Comparison of ENCODE assay signal across 14 cellular contexts in genomic region chr2:127641846-127642510, GRCh38. TPM values are rescaled to one million over a fixed set of nuclear protein-coding genes. Genes with fewer than 3 reads are reported as not detected.
DNase-seq lines count a peak whose midpoint lies in the region; ATAC-seq and TF ChIP-seq lines count a peak whose summit lies in the region.
"Had no signal": no experiment of that assay in that cellular context is flagged by ENCODE, and none has a peak within 500 bp of the region (broad histone marks: within the 10 kb centered on the region; RNA-seq: fewer than 3 reads in every experiment).

No MANE protein-coding gene starts in this region.

- H3K4me3 ChIP-seq in right atrium auricular region (no peak overlapping the region), PC-9 (no peak overlapping the region)
- H3K4me3 ChIP-seq: adrenal gland, SJCRH30 had no signal

- H2AFZ ChIP-seq in PC-9, result no peak overlapping the region

- H3K36me3 ChIP-seq in right atrium auricular region (peaks cover 73% of the 10 kb centered on the region), PC-9 (ENCODE audit: low read depth) (no peaks in the 10 kb centered on the region)
- H3K36me3 ChIP-seq: adrenal gland, SJCRH30 had no signal

- H3K27me3 ChIP-seq in right atrium auricular region (no peaks in the 10 kb centered on the region), PC-9 (ENCODE audit: insufficient read depth, low read depth) (no peaks in the 10 kb centered on the region)
- H3K27me3 ChIP-seq: adrenal gland, SJCRH30 had no signal

- POLR2A ChIA-PET in PC-9 (lab: Charles Lee; ENCODE audit: unreplicated experiment), result interaction anchor here (0.6 kb wide), 1 partner anchor 40 kb away, joined by 6 read pairs; no protein-coding TSS in a partner anchor

- no peaks in the 10 kb centered on the region for H3K36me3 Mint-ChIP-seq in mesothelial cell of epicardium

- no peaks in the 10 kb centered on the region for H3K9me3 Mint-ChIP-seq in mesothelial cell of epicardium
- H3K9me3 Mint-ChIP-seq: HFFc6 had no signal

- DNase-seq in T follicular helper cell (ENCODE audit: low read depth) (peak; percentile 45), right atrium auricular region (ENCODE audit: low spot score) (no peak), PC-9 (no peak), mesothelial cell of epicardium (ENCODE audit: low spot score in 2 of 2, unreplicated experiment in 2 of 2) (no peak), LoVo (ENCODE audit: low spot score) (no peak)
- peak; percentile 59 for DNase-seq in activated T-cell treated with anti-CD3 and anti-CD28 coated beads, Interleukin-2, amount 50 U/mL, for 1 hour
- peak; percentile 44 for DNase-seq in stimulated activated naive CD8-positive, alpha-beta T cell treated with anti-CD3 and anti-CD28 coated beads, Interleukin-15, Interleukin-2, amounts not matched to agents 100 U/mL and 50 U/mL, for 24 hours
- DNase-seq: adrenal gland, DMS79 treated with DMSO at 0.1 percent for 48 hours, HFFc6, NCI-H2171, SJCRH30 had no signal

- no TSS peak for BruUV-seq in PC-9 (replicated peaks; lab: Mats Ljungman, UMichigan)

- TF ChIP-seq CTCF in right atrium auricular region (IDR thresholded peaks at IDR 0.05), result no peak
- TF ChIP-seq CTCF in PC-9 (conservative IDR thresholded peaks at IDR 0.05), result no peak
- TF ChIP-seq CTCF in mesothelial cell of epicardium (IDR thresholded peaks at IDR 0.05; ENCODE audit: unreplicated experiment), result no peak

- H3K27ac ChIP-seq in right atrium auricular region (peak overlapping the region; percentile 15 to 61), PC-9 (no peak overlapping the region)
- H3K27ac ChIP-seq: SJCRH30 had no signal

- peaks cover 7% of the 10 kb centered on the region for H3K4me1 Mint-ChIP-seq in mesothelial cell of epicardium

- peak; percentile 42 for ATAC-seq in stimulated activated naive CD8-positive, alpha-beta T cell treated with anti-CD3 and anti-CD28 coated beads, Interleukin-15, Interleukin-2, amounts not matched to agents 100 U/mL and 50 U/mL, for 24 hours
- no peak for ATAC-seq in GM18858 (IDR thresholded peaks at IDR 0.05; ENCODE audit: unreplicated experiment)

- no peak overlapping the region for H3K4me3 Mint-ChIP-seq in mesothelial cell of epicardium
- H3K4me3 Mint-ChIP-seq: HFFc6 had no signal

- H3K27me3 Mint-ChIP-seq in mesothelial cell of epicardium (ENCODE audit: low read depth), result no peaks in the 10 kb centered on the region

- intact Hi-C loops in PC-9 (cut with micrococcal nuclease; ENCODE audit: unreplicated experiment), result loop anchor here (10.0 kb wide), 1 partner anchor 317 kb away; no protein-coding TSS in a partner anchor

- no peaks in the 10 kb centered on the region for H3K9me2 ChIP-seq in PC-9 (ENCODE audit: insufficient read depth)

- H3K4me2 ChIP-seq in PC-9, result no peak overlapping the region

- no peak overlapping the region for H3K27ac Mint-ChIP-seq in mesothelial cell of epicardium
- H3K27ac Mint-ChIP-seq: HFFc6 had no signal

- CTCF ChIA-PET in PC-9 (lab: Charles Lee), result no interaction called here

- H3K79me2 ChIP-seq in PC-9 (ENCODE audit: low read depth), result no peaks in the 10 kb centered on the region

- peaks cover 11% of the 10 kb centered on the region; the same call in 1 of the 2 replicates for H3F3A ChIP-seq in PC-9 (ENCODE audit: insufficient read depth, low read depth)

- H3K9me3 ChIP-seq in right atrium auricular region (no peaks in the 10 kb centered on the region), PC-9 (ENCODE audit: insufficient read depth, low read depth) (no peaks in the 10 kb centered on the region)
- H3K9me3 ChIP-seq: adrenal gland, SJCRH30 had no signal

- no peaks in the 10 kb centered on the region for H4K20me1 ChIP-seq in PC-9 (ENCODE audit: insufficient read depth)

- H3K4me1 ChIP-seq in right atrium auricular region, result peaks cover 0 to 83% of the 10 kb centered on the region in 2 donors
- peaks cover 20% of the 10 kb centered on the region for H3K4me1 ChIP-seq in PC-9 (replicated peaks; ENCODE audit: insufficient read depth)

RNA-seq across cellular contexts. Expression of gene GPR17, which starts 4.0 kb away (rescaled TPM):
- total RNA-seq in right atrium auricular region (under 1 TPM in 1 of 2 donors, not detected in 1; 0.24 TPM), PC-9 (2021) (not detected in 2 replicates), mesothelial cell of epicardium (not detected in 3 replicates)
- total RNA-seq: HFFc6, osteoblast, SJCRH30 had no signal

RNA-seq across cellular contexts. Expression of gene LIMS2, which starts 33.4 kb away (rescaled TPM):
- 10 to 100 TPM; 80.2 to 91.7 TPM for total RNA-seq in right atrium auricular region
- 1.4 and 2.5 TPM in 2 replicates for total RNA-seq in PC-9 (2021)
- total RNA-seq in mesothelial cell of epicardium, result 11.9 to 13.0 TPM (median 11.9 TPM) in 3 replicates

RNA-seq across cellular contexts. Expression of gene SFT2D3, which starts 59.3 kb away (rescaled TPM):
- total RNA-seq in right atrium auricular region, result 1 to 10 TPM; 3.8 to 5.9 TPM
- 7.3 and 8.4 TPM in 2 replicates for total RNA-seq in PC-9 (2021)
- 11.6 to 12.9 TPM (median 12.1 TPM) in 3 replicates for total RNA-seq in mesothelial cell of epicardium

Comparison
In these comparisons a context has a peak if more than half of its experiments do, and no peak if none do; other contexts are left out.
1. DNase-seq: peak in T follicular helper cell (single experiment), activated T-cell treated with anti-CD3 and anti-CD28 coated beads, Interleukin-2, amount 50 U/mL, for 1 hour (single experiment) and stimulated activated naive CD8-positive, alpha-beta T cell treated with anti-CD3 and anti-CD28 coated beads, Interleukin-15, Interleukin-2, amounts not matched to agents 100 U/mL and 50 U/mL, for 24 hours (single experiment); none in right atrium auricular region (single experiment), PC-9 (0 of 2), mesothelial cell of epicardium (0 of 2) and LoVo (single experiment).